In the genomic region with DNA sequence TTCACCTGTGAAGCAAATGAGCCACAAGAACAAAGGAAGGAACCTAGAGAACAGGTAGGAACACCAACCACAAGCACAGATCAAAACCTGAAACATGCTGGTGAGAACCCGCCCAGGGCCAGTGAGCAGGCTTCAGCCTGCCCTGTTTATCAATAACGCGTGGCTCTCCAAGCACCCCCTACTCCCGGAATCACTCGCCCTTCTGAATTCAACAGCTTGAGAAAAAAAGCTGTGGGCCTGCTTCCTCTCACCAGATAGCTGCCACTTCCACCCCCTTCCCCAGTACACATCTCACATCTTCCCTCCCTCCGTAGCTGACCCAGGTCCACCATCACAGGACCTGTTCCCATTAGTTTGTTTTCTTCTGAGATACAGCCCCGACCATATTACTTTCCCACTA, we compare ENCODE assay signal across 1 cellular context.
TF ChIP-seq lines count a peak whose summit lies in the region.

No MANE protein-coding gene starts in this region.

TF ChIP-seq in H1, 55 proteins besides CTCF, POLR2A, EP300 and RAD21 (continued from another document):
- TF ChIP-seq, protein P1, sequence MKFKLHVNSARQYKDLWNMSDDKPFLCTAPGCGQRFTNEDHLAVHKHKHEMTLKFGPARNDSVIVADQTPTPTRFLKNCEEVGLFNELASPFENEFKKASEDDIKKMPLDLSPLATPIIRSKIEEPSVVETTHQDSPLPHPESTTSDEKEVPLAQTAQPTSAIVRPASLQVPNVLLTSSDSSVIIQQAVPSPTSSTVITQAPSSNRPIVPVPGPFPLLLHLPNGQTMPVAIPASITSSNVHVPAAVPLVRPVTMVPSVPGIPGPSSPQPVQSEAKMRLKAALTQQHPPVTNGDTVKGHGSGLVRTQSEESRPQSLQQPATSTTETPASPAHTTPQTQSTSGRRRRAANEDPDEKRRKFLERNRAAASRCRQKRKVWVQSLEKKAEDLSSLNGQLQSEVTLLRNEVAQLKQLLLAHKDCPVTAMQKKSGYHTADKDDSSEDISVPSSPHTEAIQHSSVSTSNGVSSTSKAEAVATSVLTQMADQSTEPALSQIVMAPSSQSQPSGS (IDR thresholded peaks at IDR 0.05; ENCODE audit: low read length), result no peak
- TF ChIP-seq SIRT6 (IDR thresholded peaks at IDR 0.05; ENCODE audit: low read length), result no peak
